In the genomic region with DNA sequence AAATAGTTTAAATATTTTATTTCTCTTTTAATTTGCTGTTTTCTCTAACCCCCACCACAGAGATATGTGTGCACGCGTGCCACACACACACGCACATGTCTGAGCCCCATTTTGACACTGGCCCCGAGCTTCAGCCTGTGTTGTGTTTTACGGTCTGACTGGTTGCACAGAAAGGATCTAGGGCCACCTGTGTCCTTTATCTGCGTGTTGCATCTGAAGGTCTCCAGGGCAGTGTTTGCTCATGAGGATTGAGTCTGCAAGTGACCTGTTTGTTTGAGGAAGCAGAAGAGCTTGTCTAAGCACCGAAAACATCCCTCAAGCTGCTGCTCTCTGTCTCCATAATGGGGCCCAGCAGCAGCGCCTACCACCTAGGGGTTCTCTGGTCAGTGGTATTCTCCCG, we compare ENCODE assay signal across 1 cellular context.
TF ChIP-seq lines count a peak whose summit lies in the region.

No MANE protein-coding gene starts in this region.

TF ChIP-seq in GM23338, 12 proteins besides CTCF, POLR2A, EP300 and RAD21:
- TF ChIP-seq EZH2 (IDR thresholded peaks at IDR 0.05; ENCODE audit: low read depth, unreplicated experiment), result no peak
- no peak for TF ChIP-seq ZNF331 (CRISPR knock-in tag; IDR thresholded peaks at IDR 0.05; ENCODE audit: low read depth)
- no peak for TF ChIP-seq ZNF114 (CRISPR knock-in tag; IDR thresholded peaks at IDR 0.05)
